Comparison of ENCODE assay signal across 15 cellular contexts in the genomic region with DNA sequence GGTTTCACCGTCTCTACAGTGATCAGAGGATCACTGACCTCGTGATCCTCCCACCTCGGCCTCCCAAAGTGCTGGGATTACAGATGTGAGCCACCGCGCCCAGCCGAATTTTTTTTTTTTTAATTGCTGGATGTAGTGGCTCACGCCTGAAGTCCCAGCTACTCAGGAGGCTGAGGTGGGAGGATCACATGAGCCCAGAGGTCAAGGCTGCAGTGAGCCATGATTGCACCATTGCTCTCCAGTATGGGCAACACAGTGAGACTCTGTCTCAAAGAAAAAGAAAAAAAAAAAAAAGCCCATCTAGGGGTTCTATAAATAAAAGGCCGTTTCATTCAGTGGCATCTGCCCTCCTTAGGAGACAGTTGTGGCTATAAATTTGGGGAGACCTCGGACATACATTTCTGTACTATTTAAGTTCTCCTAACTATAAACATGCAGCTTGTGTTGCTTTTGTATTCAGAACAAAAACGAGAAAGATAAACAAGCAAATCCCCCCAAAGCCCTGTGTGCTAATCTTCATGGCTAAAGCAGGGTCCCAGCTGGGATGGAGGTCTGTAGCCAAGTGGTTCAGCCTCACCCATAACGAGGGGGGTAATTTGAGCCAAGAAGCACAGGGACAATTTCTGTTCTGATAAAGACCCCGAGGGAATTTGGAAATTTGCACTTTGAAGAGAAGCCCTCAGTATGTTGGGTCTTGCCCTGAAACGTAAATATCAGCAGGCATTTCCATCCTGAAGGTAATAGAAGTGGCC. TPM values are rescaled to one million over a fixed set of nuclear protein-coding genes. Genes with fewer than 3 reads are reported as not detected.
A peak's percentile ranks its signal among the peaks of the same experiment; 100 is the strongest.
DNase-seq lines count a peak whose midpoint lies in the region; ATAC-seq and TF ChIP-seq lines count a peak whose summit lies in the region.
"Had no signal": no experiment of that assay in that cellular context is flagged by ENCODE, and none has a peak within 500 bp of the region (broad histone marks: within the 10 kb centered on the region; RNA-seq: fewer than 3 reads in every experiment).

No MANE protein-coding gene starts in this region.

- H3K4me2 ChIP-seq in BLaER1 (no peak overlapping the region), DOHH2 (ENCODE audit: low read length) (peak overlapping the region; percentile 17)
- H3K4me2 ChIP-seq: GM23338 had no signal

- POLR2A ChIA-PET in activated CD4-positive, alpha-beta T cell treated with anti-CD3 and anti-CD28 coated beads for 36 hours (lab: Charles Lee): no interaction called here
- POLR2A ChIA-PET in naive thymus-derived CD4-positive, alpha-beta T cell (lab: Charles Lee): no interaction called here

- H3K9ac ChIP-seq in BLaER1: no peak overlapping the region

- H3K27me3 ChIP-seq in BLaER1: no peaks in the 10 kb centered on the region
- H3K27me3 ChIP-seq in DOHH2 (ENCODE audit: control insufficient read depth, low read length): no peaks in the 10 kb centered on the region
- H3K27me3 ChIP-seq in SJCRH30: no peaks in the 10 kb centered on the region
- H3K27me3 ChIP-seq in tibial artery: no peaks in the 10 kb centered on the region
- H3K27me3 ChIP-seq in naive thymus-derived CD4-positive, alpha-beta T cell (ENCODE audit: control insufficient read depth in 2 of 2, insufficient read depth in 2 of 2, low read length in 2 of 2): no peaks in the 10 kb centered on the region

- 0 out of 2 replicates have a peak overlapping the region, but pooled peaks have one; percentile 3 for H3K27ac ChIP-seq in BLaER1
- peak overlapping the region; percentile 96 for H3K27ac ChIP-seq in DOHH2 (ENCODE audit: low read depth, low read length)
- no peak overlapping the region for H3K27ac ChIP-seq in SJCRH30
- no peak overlapping the region for H3K27ac ChIP-seq in tibial artery
- H3K27ac ChIP-seq in naive thymus-derived CD4-positive, alpha-beta T cell (ENCODE audit: low read depth, low read length): no peak overlapping the region
- H3K27ac ChIP-seq: C4-2B had no signal

- peak overlapping the region; percentile 68 for H3K27ac Mint-ChIP-seq in glutamatergic neuron (ENCODE audit: unreplicated experiment)
- H3K27ac Mint-ChIP-seq in activated CD4-positive, alpha-beta T cell treated with anti-CD3 and anti-CD28 coated beads for 36 hours: no peak overlapping the region
- no peak overlapping the region for H3K27ac Mint-ChIP-seq in naive thymus-derived CD4-positive, alpha-beta T cell
- H3K27ac Mint-ChIP-seq: B cell; CD4-positive, alpha-beta memory T cell; GM23338 had no signal

- H3K4me3 ChIP-seq in BLaER1 (no peak overlapping the region), DOHH2 (ENCODE audit: low read length) (no peak overlapping the region), SJCRH30 (no peak overlapping the region), tibial artery (no peak overlapping the region)
- H3K4me3 ChIP-seq in naive thymus-derived CD4-positive, alpha-beta T cell (ENCODE audit: low read length): no peak overlapping the region
- H3K4me3 ChIP-seq: GM23338 had no signal

- CTCF ChIA-PET in activated CD4-positive, alpha-beta T cell treated with anti-CD3 and anti-CD28 coated beads for 36 hours (lab: Charles Lee): interaction anchor here (0.7 kb wide), 1 partner anchor 68 kb away, joined by 4 read pairs; no protein-coding TSS in a partner anchor
- CTCF ChIA-PET in naive thymus-derived CD4-positive, alpha-beta T cell (lab: Charles Lee): interaction anchor here (0.6 kb wide), 1 partner anchor 10 kb away, joined by 3 read pairs; no protein-coding TSS in a partner anchor

- no peaks in the 10 kb centered on the region for H4K20me1 ChIP-seq in BLaER1
- H4K20me1 ChIP-seq in DOHH2 (ENCODE audit: control insufficient read depth, insufficient read depth, low read depth, low read length): no peaks in the 10 kb centered on the region

- H3K9me3 Mint-ChIP-seq in glutamatergic neuron (ENCODE audit: unreplicated experiment): peaks cover 4% of the 10 kb centered on the region
- H3K9me3 Mint-ChIP-seq in activated CD4-positive, alpha-beta T cell treated with anti-CD3 and anti-CD28 coated beads for 36 hours (ENCODE audit: low read depth): no peaks in the 10 kb centered on the region
- H3K9me3 Mint-ChIP-seq in naive thymus-derived CD4-positive, alpha-beta T cell: no peaks in the 10 kb centered on the region
- H3K9me3 Mint-ChIP-seq: CD4-positive, alpha-beta memory T cell; GM23338 had no signal

- H3K36me3 Mint-ChIP-seq in glutamatergic neuron (ENCODE audit: unreplicated experiment): no peaks in the 10 kb centered on the region
- no peaks in the 10 kb centered on the region for H3K36me3 Mint-ChIP-seq in activated CD4-positive, alpha-beta T cell treated with anti-CD3 and anti-CD28 coated beads for 36 hours (ENCODE audit: low read depth)
- H3K36me3 Mint-ChIP-seq in naive thymus-derived CD4-positive, alpha-beta T cell: no peaks in the 10 kb centered on the region
- H3K36me3 Mint-ChIP-seq: CD4-positive, alpha-beta memory T cell had no signal

- ATAC-seq in activated CD4-positive, alpha-beta T cell treated with anti-CD3 and anti-CD28 coated beads for 36 hours: no peak
- no peak for ATAC-seq in naive thymus-derived CD4-positive, alpha-beta T cell
- ATAC-seq: GM23338 had no signal

- intact Hi-C loops in activated CD4-positive, alpha-beta T cell treated with anti-CD3 and anti-CD28 coated beads for 36 hours (cut with DNase I, micrococcal nuclease): no loop called here
- intact Hi-C loops in tibial artery (cut with DNase I; ENCODE audit: low total_unique reads): no loop called here
- intact Hi-C loops in naive thymus-derived CD4-positive, alpha-beta T cell (cut with micrococcal nuclease): loop anchor here in 1 of 2 donors (5.0 kb wide), 1 partner anchor 1089 kb away; no protein-coding TSS in a partner anchor

- H3K9me2 ChIP-seq in DOHH2 (replicated peaks; ENCODE audit: control insufficient read depth, low read length): no peaks in the 10 kb centered on the region

- TF ChIP-seq CTCF in DOHH2 (IDR thresholded peaks at IDR 0.05; ENCODE audit: low read depth, low read length, poor library complexity, severe bottlenecking): no peak
- TF ChIP-seq CTCF in glutamatergic neuron (IDR thresholded peaks at IDR 0.05; ENCODE audit: partially characterized antibody, unreplicated experiment): no peak
- TF ChIP-seq CTCF in tibial artery (IDR thresholded peaks at IDR 0.05): no peak

- H3K4me3 Mint-ChIP-seq in glutamatergic neuron (ENCODE audit: unreplicated experiment): peak overlapping the region; percentile 38
- H3K4me3 Mint-ChIP-seq in activated CD4-positive, alpha-beta T cell treated with anti-CD3 and anti-CD28 coated beads for 36 hours: no peak overlapping the region
- no peak overlapping the region for H3K4me3 Mint-ChIP-seq in naive thymus-derived CD4-positive, alpha-beta T cell
- H3K4me3 Mint-ChIP-seq: B cell; CD4-positive, alpha-beta memory T cell; GM23338 had no signal

- H3K4me1 Mint-ChIP-seq in glutamatergic neuron (ENCODE audit: low read depth, unreplicated experiment): peaks cover 18% of the 10 kb centered on the region
- peaks cover 19% of the 10 kb centered on the region for H3K4me1 Mint-ChIP-seq in activated CD4-positive, alpha-beta T cell treated with anti-CD3 and anti-CD28 coated beads for 36 hours
- peaks cover 0 to 15% (median 7%) of the 10 kb centered on the region in 7 donors for H3K4me1 Mint-ChIP-seq in naive thymus-derived CD4-positive, alpha-beta T cell
- H3K4me1 Mint-ChIP-seq: GM23338 had no signal

- H3K36me3 ChIP-seq in BLaER1 (no peaks in the 10 kb centered on the region), DOHH2 (ENCODE audit: control insufficient read depth, low read length) (peaks cover 11% of the 10 kb centered on the region), SJCRH30 (no peaks in the 10 kb centered on the region), tibial artery (no peaks in the 10 kb centered on the region)
- no peaks in the 10 kb centered on the region for H3K36me3 ChIP-seq in naive thymus-derived CD4-positive, alpha-beta T cell (ENCODE audit: control insufficient read depth in 2 of 3, insufficient read depth in 3 of 3, low read length in 3 of 3)

- H3K79me2 ChIP-seq in DOHH2 (ENCODE audit: control insufficient read depth, low read length): peaks cover 18% of the 10 kb centered on the region

- H3K4me1 ChIP-seq in BLaER1 (peaks cover 68% of the 10 kb centered on the region), DOHH2 (ENCODE audit: control insufficient read depth, low read length) (peaks cover 85% of the 10 kb centered on the region), SJCRH30 (peaks cover 15% of the 10 kb centered on the region), tibial artery (no peaks in the 10 kb centered on the region)
- H3K4me1 ChIP-seq in naive thymus-derived CD4-positive, alpha-beta T cell (ENCODE audit: control insufficient read depth in 2 of 2, insufficient read depth in 2 of 2, low read length in 2 of 2): no peaks in the 10 kb centered on the region

- H3K9me3 ChIP-seq in BLaER1 (no peaks in the 10 kb centered on the region), DOHH2 (ENCODE audit: control insufficient read depth, insufficient read depth, low read length) (no peaks in the 10 kb centered on the region), SJCRH30 (replicated peaks) (no peaks in the 10 kb centered on the region), tibial artery (no peaks in the 10 kb centered on the region)
- no peaks in the 10 kb centered on the region for H3K9me3 ChIP-seq in naive thymus-derived CD4-positive, alpha-beta T cell (ENCODE audit: control insufficient read depth in 2 of 3, low read length in 3 of 3)

- DNase-seq in SJCRH30: peak; percentile 54 to 58
- DNase-seq in glutamatergic neuron: no peak
- no peak for DNase-seq in activated CD4-positive, alpha-beta T cell treated with anti-CD3 and anti-CD28 coated beads for 36 hours
- no peak for DNase-seq in tibial artery
- no peak for DNase-seq in naive thymus-derived CD4-positive, alpha-beta T cell
- DNase-seq: CD4-positive, alpha-beta memory T cell; DND-41; GF-D8; H7; IMR-90 had no signal

- peaks cover 59% of the 10 kb centered on the region for H3F3A ChIP-seq in DOHH2 (ENCODE audit: control insufficient read depth, insufficient read depth)

- peaks cover 3% of the 10 kb centered on the region for H3K27me3 Mint-ChIP-seq in glutamatergic neuron (ENCODE audit: unreplicated experiment)
- no peaks in the 10 kb centered on the region for H3K27me3 Mint-ChIP-seq in activated CD4-positive, alpha-beta T cell treated with anti-CD3 and anti-CD28 coated beads for 36 hours
- H3K27me3 Mint-ChIP-seq in naive thymus-derived CD4-positive, alpha-beta T cell: no peaks in the 10 kb centered on the region
- H3K27me3 Mint-ChIP-seq: B cell; CD4-positive, alpha-beta memory T cell had no signal

RNA-seq across cellular contexts. Expression of a gene that starts 35.0 kb away (rescaled TPM):
- total RNA-seq in SJCRH30 (2014; rRNA removed; shearing (Covaris generic)): 11.1 and 14.4 TPM in 2 replicates
- total RNA-seq in glutamatergic neuron (ENCODE audit: unreplicated experiment): 148 TPM
- 1 to 10 TPM; 6.4 to 6.6 TPM for total RNA-seq in activated CD4-positive, alpha-beta T cell treated with anti-CD3 and anti-CD28 coated beads for 36 hours
- total RNA-seq in naive thymus-derived CD4-positive, alpha-beta T cell: 1 to 10 TPM; 4.1 to 6.6 (median 5.4) TPM
- 10 to 100 TPM in 1 of 2 donors, 1 to 10 TPM in 1; 4.0 to 11.9 TPM for polyA plus RNA-seq in naive thymus-derived CD4-positive, alpha-beta T cell

Comparison
In these comparisons a context has a peak if more than half of its experiments do, and no peak if none do; other contexts are left out.
1. H3K27ac ChIP-seq: peak in BLaER1 (single experiment) and DOHH2 (single experiment); none in SJCRH30 (single experiment), tibial artery (0 of 2) and naive thymus-derived CD4-positive, alpha-beta T cell (single experiment).
2. DNase-seq: peak in SJCRH30 (2 of 2); none in glutamatergic neuron (single experiment), activated CD4-positive, alpha-beta T cell treated with anti-CD3 and anti-CD28 coated beads for 36 hours (single experiment), tibial artery (0 of 2) and naive thymus-derived CD4-positive, alpha-beta T cell (0 of 9).